Comparison of ENCODE assay signal across 8 cellular contexts in the genomic region with DNA sequence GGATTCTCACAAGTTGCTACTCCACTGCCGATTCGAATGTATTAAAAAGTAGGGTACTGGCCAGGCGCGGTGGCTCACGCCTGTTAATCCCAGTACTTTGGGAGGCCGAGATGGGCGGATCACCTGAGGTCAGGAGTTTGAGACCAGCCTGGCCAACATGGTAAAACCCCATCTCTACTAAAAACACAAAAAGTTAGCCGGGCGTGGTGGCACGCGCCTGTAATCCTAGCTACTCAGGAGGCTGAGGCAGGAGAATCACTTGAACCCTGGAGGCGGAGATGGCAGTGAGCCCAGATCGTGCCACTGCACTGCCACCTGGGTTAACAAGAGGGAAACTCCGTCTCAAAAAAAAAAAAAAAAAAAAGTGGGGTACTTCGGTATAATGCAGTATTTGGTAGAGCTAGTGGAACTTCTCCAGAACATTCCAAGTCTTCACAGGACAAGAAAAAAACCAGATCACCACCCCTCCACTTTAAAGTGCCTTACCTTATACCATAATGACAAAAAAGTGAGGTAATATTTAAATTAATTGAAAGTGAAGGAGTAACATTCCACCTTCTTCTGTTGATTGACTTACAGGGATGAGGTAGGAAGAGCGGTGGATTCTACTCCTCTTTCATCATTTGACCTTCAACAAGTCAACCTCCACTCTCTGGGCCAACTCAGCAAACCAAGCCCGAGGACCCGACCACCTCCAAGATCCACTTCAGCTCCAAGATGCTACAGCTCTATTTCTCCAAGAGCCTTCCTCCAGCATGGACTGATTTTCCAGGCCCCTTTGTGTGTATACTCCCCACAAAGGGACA. TPM values are rescaled to one million over a fixed set of nuclear protein-coding genes. Genes with fewer than 3 reads are reported as not detected.
A peak's percentile ranks its signal among the peaks of the same experiment; 100 is the strongest.
DNase-seq lines count a peak whose midpoint lies in the region; ATAC-seq and TF ChIP-seq lines count a peak whose summit lies in the region.

No MANE protein-coding gene starts in this region.

- no peak for ATAC-seq in effector memory CD8-positive, alpha-beta T cell (replicated peaks)
- no peak for ATAC-seq in GM21423 (IDR thresholded peaks at IDR 0.05; ENCODE audit: unreplicated experiment)
- ATAC-seq in HG02870 (IDR thresholded peaks at IDR 0.05; ENCODE audit: unreplicated experiment), result no peak

- TF ChIP-seq CTCF in neural crest cell (conservative IDR thresholded peaks at IDR 0.05), result no peak

- peaks cover 31% of the 10 kb centered on the region for H3K36me3 Mint-ChIP-seq in T-helper 1 cell treated with Interleukin-12 subunit alpha and Interleukin-12 subunit beta and Interleukin-4 antibody, amounts not matched to agents 30 μg/mL and 1 μg/mL, for 36 hours (ENCODE audit: low read depth)
- H3K36me3 Mint-ChIP-seq in effector memory CD8-positive, alpha-beta T cell (ENCODE audit: insufficient read depth), result peaks cover 57% of the 10 kb centered on the region
- peaks cover 17% of the 10 kb centered on the region for H3K36me3 Mint-ChIP-seq in neural crest cell (ENCODE audit: low read depth)

- peaks cover 7% of the 10 kb centered on the region for H3K36me3 ChIP-seq in H7 (replicated peaks; ENCODE audit: control insufficient read depth, insufficient read depth, low read length)

- peaks cover 44% of the 10 kb centered on the region for H3K4me1 Mint-ChIP-seq in T-helper 1 cell treated with Interleukin-12 subunit alpha and Interleukin-12 subunit beta and Interleukin-4 antibody, amounts not matched to agents 30 μg/mL and 1 μg/mL, for 36 hours (ENCODE audit: low read depth)
- H3K4me1 Mint-ChIP-seq in effector memory CD8-positive, alpha-beta T cell (ENCODE audit: low read depth in 2 of 2), result peaks cover 37 to 49% of the 10 kb centered on the region in 2 donors
- peaks cover 52% of the 10 kb centered on the region for H3K4me1 Mint-ChIP-seq in neural crest cell

- peak; percentile 41 for DNase-seq in H7
- DNase-seq in effector memory CD8-positive, alpha-beta T cell, result peak in 2 of 3 experiments; percentile 6 to 18
- DNase-seq in neural crest cell (ENCODE audit: low read depth, low spot score), result no peak
- no peak for DNase-seq in cerebellar nuclear complex (lab: John Stamatoyannopoulos, UW)
- DNase-seq in NCI-H510A (lab: John Stamatoyannopoulos, UW), result no peak

- H3K4me3 ChIP-seq in H7 (ENCODE audit: insufficient read depth, low read depth, low read length), result peak overlapping the region; percentile 77; the same call in 1 of the 2 replicates

- no peaks in the 10 kb centered on the region for H3K9me3 Mint-ChIP-seq in T-helper 1 cell treated with Interleukin-12 subunit alpha and Interleukin-12 subunit beta and Interleukin-4 antibody, amounts not matched to agents 30 μg/mL and 1 μg/mL, for 36 hours
- no peaks in the 10 kb centered on the region for H3K9me3 Mint-ChIP-seq in effector memory CD8-positive, alpha-beta T cell
- no peaks in the 10 kb centered on the region for H3K9me3 Mint-ChIP-seq in neural crest cell

- H3K27me3 Mint-ChIP-seq in T-helper 1 cell treated with Interleukin-12 subunit alpha and Interleukin-12 subunit beta and Interleukin-4 antibody, amounts not matched to agents 30 μg/mL and 1 μg/mL, for 36 hours (ENCODE audit: low read depth), result no peaks in the 10 kb centered on the region
- H3K27me3 Mint-ChIP-seq in effector memory CD8-positive, alpha-beta T cell, result no peaks in the 10 kb centered on the region
- H3K27me3 Mint-ChIP-seq in neural crest cell (ENCODE audit: low read depth), result no peaks in the 10 kb centered on the region

- H3K4me3 Mint-ChIP-seq in T-helper 1 cell treated with Interleukin-12 subunit alpha and Interleukin-12 subunit beta and Interleukin-4 antibody, amounts not matched to agents 30 μg/mL and 1 μg/mL, for 36 hours, result peak overlapping the region; percentile 96
- H3K4me3 Mint-ChIP-seq in effector memory CD8-positive, alpha-beta T cell, result peak overlapping the region; percentile 87 to 92
- peak overlapping the region; percentile 92 for H3K4me3 Mint-ChIP-seq in neural crest cell

- H3K27ac Mint-ChIP-seq in T-helper 1 cell treated with Interleukin-12 subunit alpha and Interleukin-12 subunit beta and Interleukin-4 antibody, amounts not matched to agents 30 μg/mL and 1 μg/mL, for 36 hours, result peak overlapping the region; percentile 83
- peak overlapping the region; percentile 81 to 92 for H3K27ac Mint-ChIP-seq in effector memory CD8-positive, alpha-beta T cell
- H3K27ac Mint-ChIP-seq in neural crest cell (ENCODE audit: unreplicated experiment), result peak overlapping the region; percentile 48

- H3K27me3 ChIP-seq in H7 (ENCODE audit: control insufficient read depth, insufficient read depth, low read length), result no peaks in the 10 kb centered on the region

RNA-seq across cellular contexts. Expression of a gene that starts 2.0 kb away (rescaled TPM):
- 44.6 and 57.9 TPM in 2 replicates for total RNA-seq in H7 (2014; rRNA removed; shearing (Covaris generic))
- total RNA-seq in neural crest cell, result 134 and 135 TPM in 2 replicates

RNA-seq across cellular contexts. Expression of a gene that starts 37.4 kb away (rescaled TPM):
- total RNA-seq in H7 (2014; rRNA removed; shearing (Covaris generic)), result 18.7 and 23.3 TPM in 2 replicates
- total RNA-seq in neural crest cell, result 49.9 and 51.6 TPM in 2 replicates

RNA-seq across cellular contexts. Expression of a gene that starts 58.3 kb away (rescaled TPM):
- 34.5 and 52.3 TPM in 2 replicates for total RNA-seq in H7 (2014; rRNA removed; shearing (Covaris generic))
- 42.8 and 45.6 TPM in 2 replicates for total RNA-seq in neural crest cell

Comparison
In these comparisons a context has a peak if more than half of its experiments do, and no peak if none do; other contexts are left out.
1. DNase-seq: peak in H7 (single experiment) and effector memory CD8-positive, alpha-beta T cell (2 of 3); none in neural crest cell (single experiment), cerebellar nuclear complex (0 of 2) and NCI-H510A (single experiment).
2. Peak in every context shown above with its lines, with median percentiles within 50 percentile points of each other: H3K27ac Mint-ChIP-seq and H3K4me3 Mint-ChIP-seq.